ENCODE assay signal across 14 cellular contexts in genomic region chr11:118319031-118319814, GRCh38. TPM values are rescaled to one million over a fixed set of nuclear protein-coding genes. Genes with fewer than 3 reads are reported as not detected.
DNase-seq lines count a peak whose midpoint lies in the region; ATAC-seq and TF ChIP-seq lines count a peak whose summit lies in the region.
"Had no signal": no experiment of that assay in that cellular context is flagged by ENCODE, and none has a peak within 500 bp of the region (broad histone marks: within the 10 kb centered on the region; RNA-seq: fewer than 3 reads in every experiment).

No MANE protein-coding gene starts in this region.

- no peak for DNase-seq in left ventricle myocardium superior
- DNase-seq in left ventricle myocardium inferior = no peak
- peak; percentile 94 for DNase-seq in SKM-1 (lab: John Stamatoyannopoulos, UW; ENCODE audit: unreplicated experiment)
- DNase-seq in globus pallidus (ENCODE audit: low spot score) = peak; percentile 55
- no peak for DNase-seq in upper lobe of right lung
- no peak for DNase-seq in retina
- DNase-seq in stimulated activated CD4-positive, alpha-beta T cell treated with anti-CD3 and anti-CD28 coated beads, Interleukin-15, amount 100 ng/mL, for 24 hours = no peak
- DNase-seq: activated naive CD4-positive, alpha-beta T cell treated with Interleukin-2 at 50 U/mL for 16 hours; H7; NCI-H2107; WERI-Rb-1 had no signal

- intact Hi-C loops in left ventricle myocardium superior (cut with micrococcal nuclease) = no loop called here
- intact Hi-C loops in left ventricle myocardium inferior (cut with micrococcal nuclease) = no loop called here
- intact Hi-C loops in upper lobe of right lung (cut with DNase I) = no loop called here

- H3K36me3 ChIP-seq in left ventricle myocardium inferior (no peaks in the 10 kb centered on the region), upper lobe of right lung (no peaks in the 10 kb centered on the region)
- H3K36me3 ChIP-seq: WERI-Rb-1 had no signal

- H3K4me3 ChIP-seq in left ventricle myocardium inferior = no peak overlapping the region
- no peak overlapping the region for H3K4me3 ChIP-seq in upper lobe of right lung
- H3K4me3 ChIP-seq: skin epidermis had no signal

- H3K9me3 ChIP-seq in left ventricle myocardium inferior (replicated peaks) (no peaks in the 10 kb centered on the region), upper lobe of right lung (no peaks in the 10 kb centered on the region)

- H3K27me3 ChIP-seq in left ventricle myocardium inferior (ENCODE audit: low read depth) = peaks cover 15% of the 10 kb centered on the region
- no peaks in the 10 kb centered on the region for H3K27me3 ChIP-seq in upper lobe of right lung

- H3K4me1 ChIP-seq in left ventricle myocardium inferior (peaks cover 23% of the 10 kb centered on the region), upper lobe of right lung (peaks cover 35% of the 10 kb centered on the region)

- H3K27ac ChIP-seq in left ventricle myocardium inferior (replicated peaks) = no peak overlapping the region
- H3K27ac ChIP-seq in upper lobe of right lung = peak overlapping the region; percentile 63
- H3K27ac ChIP-seq: WERI-Rb-1 had no signal

- peak; percentile 43 for ATAC-seq in left ventricle myocardium superior
- peak; percentile 64 for ATAC-seq in upper lobe of right lung
- ATAC-seq in GM21619 (IDR thresholded peaks at IDR 0.05; ENCODE audit: unreplicated experiment) = no peak
- ATAC-seq: PC-3 had no signal

- TF ChIP-seq CTCF in left ventricle myocardium inferior (IDR thresholded peaks at IDR 0.05; ENCODE audit: borderline replicate concordance) (no peak), upper lobe of right lung (IDR thresholded peaks at IDR 0.05) (no peak)

RNA-seq across cellular contexts. Expression of gene CD3E, which starts 14.7 kb away (rescaled TPM):
- total RNA-seq in left ventricle myocardium superior (1.1 TPM), left ventricle myocardium inferior (0.60 TPM), upper lobe of right lung (14.5 TPM)
- total RNA-seq: H7, PC-3 had no signal

RNA-seq across cellular contexts. Expression of gene CD3D, which starts 23.3 kb away (rescaled TPM):
- 1.6 TPM for total RNA-seq in left ventricle myocardium superior
- not detected for total RNA-seq in left ventricle myocardium inferior
- total RNA-seq in upper lobe of right lung = 8.5 TPM
- total RNA-seq: PC-3 had no signal

RNA-seq across cellular contexts. Expression of gene CD3G, which starts 24.9 kb away (rescaled TPM):
- total RNA-seq in left ventricle myocardium superior (0.27 TPM), left ventricle myocardium inferior (0.16 TPM), upper lobe of right lung (6.5 TPM)
- total RNA-seq: H7, PC-3 had no signal

RNA-seq across cellular contexts. Expression of gene UBE4A, which starts 40.2 kb away (rescaled TPM):
- total RNA-seq in left ventricle myocardium superior (37.6 TPM), left ventricle myocardium inferior (32.6 TPM), upper lobe of right lung (40.0 TPM)

RNA-seq across cellular contexts. Expression of gene MPZL2, which starts 55.1 kb away (rescaled TPM):
- total RNA-seq in left ventricle myocardium superior (11.8 TPM), left ventricle myocardium inferior (13.4 TPM), upper lobe of right lung (119 TPM)

Comparison
In these comparisons a context has a peak if more than half of its experiments do, and no peak if none do; other contexts are left out.
1. DNase-seq: peak in SKM-1 (single experiment) and globus pallidus (single experiment); none in left ventricle myocardium superior (single experiment), left ventricle myocardium inferior (single experiment), upper lobe of right lung (single experiment), retina (single experiment) and stimulated activated CD4-positive, alpha-beta T cell treated with anti-CD3 and anti-CD28 coated beads, Interleukin-15, amount 100 ng/mL, for 24 hours (single experiment).